In the genomic region with DNA sequence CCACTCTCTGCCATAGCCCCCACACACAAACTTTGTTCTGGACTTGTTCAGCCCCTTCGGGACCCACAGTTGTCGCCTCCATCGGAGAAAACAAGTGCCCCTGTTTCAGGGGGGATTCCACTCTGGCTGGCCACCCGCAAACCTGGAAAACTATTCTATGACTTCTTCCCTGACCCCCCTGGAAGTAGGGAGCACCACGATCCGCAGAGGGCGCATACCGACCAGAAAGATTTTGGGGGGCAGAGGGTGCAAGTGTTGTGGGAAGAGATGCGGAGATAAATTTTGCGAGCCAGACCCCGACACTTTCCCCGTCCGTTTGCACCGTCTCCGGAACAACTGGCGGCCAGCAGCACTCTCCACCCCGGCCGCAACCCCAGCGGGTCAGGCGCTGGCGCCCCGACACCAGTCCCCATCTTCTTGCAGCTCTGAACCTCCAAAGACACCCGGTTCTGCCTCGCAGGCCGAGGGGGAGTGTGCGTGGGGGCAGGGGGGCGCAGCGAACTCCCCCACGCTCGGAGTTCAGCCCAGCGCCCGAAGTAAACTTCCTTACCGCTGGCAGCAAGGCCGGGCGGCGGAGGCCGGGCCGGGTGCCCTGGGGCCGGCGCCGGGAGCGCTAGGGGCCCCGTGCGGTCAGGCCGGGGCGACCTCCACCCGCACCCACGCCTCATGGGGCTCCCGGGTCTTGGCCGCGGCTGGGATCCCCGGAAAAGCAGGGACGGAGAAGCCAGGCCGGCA, we compare ENCODE assay signal across 9 cellular contexts. TPM values are rescaled to one million over a fixed set of nuclear protein-coding genes. Genes with fewer than 3 reads are reported as not detected.
DNase-seq lines count a peak whose midpoint lies in the region; ATAC-seq and TF ChIP-seq lines count a peak whose summit lies in the region.
"Had no signal": no experiment of that assay in that cellular context is flagged by ENCODE, and none has a peak within 500 bp of the region (broad histone marks: within the 10 kb centered on the region; RNA-seq: fewer than 3 reads in every experiment).

No MANE protein-coding gene starts in this region.

- H3K9ac ChIP-seq in iPS-15b (ENCODE audit: low read depth, low read length), result peak overlapping the region; percentile 71

- DNase-seq in gastrocnemius medialis, result no peak
- no peak for DNase-seq in SHP77 (lab: John Stamatoyannopoulos, UW)
- DNase-seq: activated naive CD8-positive, alpha-beta T cell treated with anti-CD3 and anti-CD28 coated beads, Interleukin-2, amount 10 ng/mL, durations not matched to agents 7 days and 5 days had no signal

- no peak for TF ChIP-seq POLR2A in gastrocnemius medialis (IDR thresholded peaks at IDR 0.05)

- peak overlapping the region; percentile 89 for H3K27ac ChIP-seq in angular gyrus (ENCODE audit: low read depth, low read length)
- H3K27ac ChIP-seq in gastrocnemius medialis, result no peak overlapping the region

- H3K9me3 ChIP-seq in iPS-15b (ENCODE audit: control insufficient read depth, insufficient read depth, low read length) (no peaks in the 10 kb centered on the region), gastrocnemius medialis (peaks cover 0 to 8% (median 0%) of the 10 kb centered on the region in 3 donors)

- in situ Hi-C loops in gastrocnemius medialis (cut with MboI; ENCODE audit: low sequenced_read_pairs in 4 of 4), result no loop called here

- H3K4me1 ChIP-seq in iPS-15b (ENCODE audit: control insufficient read depth, insufficient read depth, low read length), result peaks cover 12% of the 10 kb centered on the region
- H3K4me1 ChIP-seq in gastrocnemius medialis, result peaks cover 9 to 13% of the 10 kb centered on the region in 2 donors

- H3K27me3 ChIP-seq in iPS-15b (ENCODE audit: control insufficient read depth, insufficient read depth, low read length) (peaks cover 28% of the 10 kb centered on the region), gastrocnemius medialis (peaks cover 67 to 75% (median 74%) of the 10 kb centered on the region in 3 donors)

- ATAC-seq in gastrocnemius medialis, result no peak
- ATAC-seq in HG02973 (IDR thresholded peaks at IDR 0.05; ENCODE audit: unreplicated experiment), result no peak
- no peak for ATAC-seq in HG03025 (IDR thresholded peaks at IDR 0.05; ENCODE audit: low FRiP score, unreplicated experiment)
- no peak for ATAC-seq in GM19452 (IDR thresholded peaks at IDR 0.05; ENCODE audit: unreplicated experiment)

- TF ChIP-seq CTCF in gastrocnemius medialis (IDR thresholded peaks at IDR 0.05 in 4 of 5, conservative IDR thresholded peaks at IDR 0.05 in 1 of 5), result no peak

- intact Hi-C loops in gastrocnemius medialis (cut with DNase I; ENCODE audit: low total_unique reads), result no loop called here

- H3K36me3 ChIP-seq in iPS-15b (ENCODE audit: control insufficient read depth, insufficient read depth, low read length) (no peaks in the 10 kb centered on the region), gastrocnemius medialis (no peaks in the 10 kb centered on the region)

- H3K4me3 ChIP-seq in GM08714 (ENCODE audit: low read length) (peak overlapping the region; percentile 35; the same call in 1 of the 2 replicates), iPS-15b (ENCODE audit: low read depth, low read length) (peak overlapping the region; percentile 85), gastrocnemius medialis (peak overlapping the region; percentile 18 to 50 (median 41))

RNA-seq across cellular contexts. Expression of gene SALL1, which starts 0.7 kb away (rescaled TPM):
- under 1 TPM in 3 of 4 donors, not detected in 1; 0.07 to 0.15 (median 0.11) TPM for total RNA-seq in gastrocnemius medialis
- total RNA-seq: activated naive CD8-positive, alpha-beta T cell treated with anti-CD3 and anti-CD28 coated beads, Interleukin-2, amount 10 ng/mL, durations not matched to agents 7 days and 5 days had no signal

Comparison
In these comparisons a context has a peak if more than half of its experiments do, and no peak if none do; other contexts are left out.
1. H3K4me3 ChIP-seq: peak in every context shown above with its lines; median percentile 85 in iPS-15b; 41 in gastrocnemius medialis; 35 in GM08714.